1 cellular context compared by ENCODE assay signal in genomic region chr3:47475570-47476329, GRCh38.
TF ChIP-seq lines count a peak whose summit lies in the region.

TSS of gene SCAP (minus strand) at chr3:47475941. CDS start at chr3:47442993, 32,948 bp downstream.

TF ChIP-seq in K562, 482 proteins besides CTCF, POLR2A, EP300 and RAD21 (continued from another document and continues in another):
- TF ChIP-seq, protein P1, sequence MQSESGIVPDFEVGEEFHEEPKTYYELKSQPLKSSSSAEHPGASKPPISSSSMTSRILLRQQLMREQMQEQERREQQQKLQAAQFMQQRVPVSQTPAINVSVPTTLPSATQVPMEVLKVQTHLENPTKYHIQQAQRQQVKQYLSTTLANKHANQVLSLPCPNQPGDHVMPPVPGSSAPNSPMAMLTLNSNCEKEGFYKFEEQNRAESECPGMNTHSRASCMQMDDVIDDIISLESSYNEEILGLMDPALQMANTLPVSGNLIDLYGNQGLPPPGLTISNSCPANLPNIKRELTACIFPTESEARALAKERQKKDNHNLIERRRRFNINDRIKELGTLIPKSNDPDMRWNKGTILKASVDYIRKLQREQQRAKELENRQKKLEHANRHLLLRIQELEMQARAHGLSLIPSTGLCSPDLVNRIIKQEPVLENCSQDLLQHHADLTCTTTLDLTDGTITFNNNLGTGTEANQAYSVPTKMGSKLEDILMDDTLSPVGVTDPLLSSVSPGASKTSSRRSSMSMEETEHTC (IDR thresholded peaks at IDR 0.05): peak; percentile 79; the same call in 1 of the 2 replicates
- no peak for TF ChIP-seq ZSCAN32 (CRISPR knock-in tag; IDR thresholded peaks at IDR 0.05)
- TF ChIP-seq ILF3 (IDR thresholded peaks at IDR 0.05; ENCODE audit: borderline replicate concordance): no peak
- TF ChIP-seq PKNOX1 (IDR thresholded peaks at IDR 0.05): no peak
- 0 out of 4 replicates have a peak, but pooled peaks of 1 of the 2 experiments have one; percentile 46 for TF ChIP-seq BCLAF1 (IDR thresholded peaks at IDR 0.05; ENCODE audit: borderline replicate concordance in 1 of 2, control insufficient read depth in 1 of 2, low read depth in 2 of 2, low read length in 1 of 2)
- no peak for TF ChIP-seq MYNN (IDR thresholded peaks at IDR 0.05)
- no peak for TF ChIP-seq MYNN (CRISPR knock-in tag; IDR thresholded peaks at IDR 0.05)
- TF ChIP-seq ZNF644 (tag; IDR thresholded peaks at IDR 0.05; ENCODE audit: low read depth): 0 out of 2 replicates have a peak, but pooled peaks have one; percentile 52
- peak; percentile 75; the same call in 1 of the 2 replicates for TF ChIP-seq PHB (CRISPR knock-in tag; IDR thresholded peaks at IDR 0.05)
- TF ChIP-seq PML (IDR thresholded peaks at IDR 0.05; ENCODE audit: low read length): peak; percentile 26; the same call in 1 of the 2 replicates
- TF ChIP-seq NFE2 (IDR thresholded peaks at IDR 0.05; ENCODE audit: low read depth): no peak
- TF ChIP-seq ZNF583 (CRISPR knock-in tag; IDR thresholded peaks at IDR 0.05): no peak
- TF ChIP-seq NR2C1 (IDR thresholded peaks at IDR 0.05): no peak
- peak; percentile 100 for TF ChIP-seq NR2C1 (tag; IDR thresholded peaks at IDR 0.05)
- TF ChIP-seq FOXJ3 (CRISPR knock-in tag; IDR thresholded peaks at IDR 0.05): no peak
- TF ChIP-seq NFXL1 (CRISPR knock-in tag; IDR thresholded peaks at IDR 0.05): no peak
- no peak for TF ChIP-seq MED1 (CRISPR knock-in tag; IDR thresholded peaks at IDR 0.05; ENCODE audit: borderline replicate concordance)
- TF ChIP-seq SRSF3 (IDR thresholded peaks at IDR 0.05; ENCODE audit: insufficient read depth, low read length): no peak
- peak; percentile 34 for TF ChIP-seq PRPF4 (IDR thresholded peaks at IDR 0.05; ENCODE audit: insufficient read depth, low read depth, low read length, poor library complexity, severe bottlenecking)
- TF ChIP-seq, protein P2, sequence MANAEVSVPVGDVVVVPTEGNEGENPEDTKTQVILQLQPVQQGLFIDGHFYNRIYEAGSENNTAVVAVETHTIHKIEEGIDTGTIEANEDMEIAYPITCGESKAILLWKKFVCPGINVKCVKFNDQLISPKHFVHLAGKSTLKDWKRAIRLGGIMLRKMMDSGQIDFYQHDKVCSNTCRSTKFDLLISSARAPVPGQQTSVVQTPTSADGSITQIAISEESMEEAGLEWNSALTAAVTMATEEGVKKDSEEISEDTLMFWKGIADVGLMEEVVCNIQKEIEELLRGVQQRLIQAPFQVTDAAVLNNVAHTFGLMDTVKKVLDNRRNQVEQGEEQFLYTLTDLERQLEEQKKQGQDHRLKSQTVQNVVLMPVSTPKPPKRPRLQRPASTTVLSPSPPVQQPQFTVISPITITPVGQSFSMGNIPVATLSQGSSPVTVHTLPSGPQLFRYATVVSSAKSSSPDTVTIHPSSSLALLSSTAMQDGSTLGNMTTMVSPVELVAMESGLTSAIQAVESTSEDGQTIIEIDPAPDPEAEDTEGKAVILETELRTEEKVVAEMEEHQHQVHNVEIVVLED (CRISPR knock-in tag; IDR thresholded peaks at IDR 0.05): peak; percentile 98
- no peak for TF ChIP-seq MAFF (IDR thresholded peaks at IDR 0.05; ENCODE audit: low read length)
- TF ChIP-seq NCOA6 (IDR thresholded peaks at IDR 0.05): no peak
- no peak for TF ChIP-seq DACH1 (IDR thresholded peaks at IDR 0.05; ENCODE audit: partially characterized antibody)
- no peak for TF ChIP-seq STAG1 (CRISPR knock-in tag; IDR thresholded peaks at IDR 0.05; ENCODE audit: borderline replicate concordance)
- TF ChIP-seq ZC3H8 (IDR thresholded peaks at IDR 0.05): no peak
- peak; percentile 92 for TF ChIP-seq ETV1 (tag; conservative IDR thresholded peaks at IDR 0.05; ENCODE audit: low read depth)
- TF ChIP-seq MIER1 (IDR thresholded peaks at IDR 0.05; ENCODE audit: low read depth): no peak
- TF ChIP-seq ERF (CRISPR knock-in tag; IDR thresholded peaks at IDR 0.05): peak; percentile 61; the same call in 1 of the 2 replicates
- TF ChIP-seq, protein P3, sequence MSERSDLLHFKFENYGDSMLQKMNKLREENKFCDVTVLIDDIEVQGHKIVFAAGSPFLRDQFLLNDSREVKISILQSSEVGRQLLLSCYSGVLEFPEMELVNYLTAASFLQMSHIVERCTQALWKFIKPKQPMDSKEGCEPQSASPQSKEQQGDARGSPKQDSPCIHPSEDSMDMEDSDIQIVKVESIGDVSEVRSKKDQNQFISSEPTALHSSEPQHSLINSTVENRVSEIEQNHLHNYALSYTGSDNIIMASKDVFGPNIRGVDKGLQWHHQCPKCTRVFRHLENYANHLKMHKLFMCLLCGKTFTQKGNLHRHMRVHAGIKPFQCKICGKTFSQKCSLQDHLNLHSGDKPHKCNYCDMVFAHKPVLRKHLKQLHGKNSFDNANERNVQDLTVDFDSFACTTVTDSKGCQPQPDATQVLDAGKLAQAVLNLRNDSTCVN (CRISPR knock-in tag; IDR thresholded peaks at IDR 0.05): no peak
- TF ChIP-seq ZFX (CRISPR knock-in tag; IDR thresholded peaks at IDR 0.05): peak; percentile 97
- TF ChIP-seq ARID2 (IDR thresholded peaks at IDR 0.05): no peak
- TF ChIP-seq ZNF830 (CRISPR knock-in tag; IDR thresholded peaks at IDR 0.05): no peak
- TF ChIP-seq GTF2A2 (tag; IDR thresholded peaks at IDR 0.05): 0 out of 2 replicates have a peak, but pooled peaks have one; percentile 23
- TF ChIP-seq, protein P4, sequence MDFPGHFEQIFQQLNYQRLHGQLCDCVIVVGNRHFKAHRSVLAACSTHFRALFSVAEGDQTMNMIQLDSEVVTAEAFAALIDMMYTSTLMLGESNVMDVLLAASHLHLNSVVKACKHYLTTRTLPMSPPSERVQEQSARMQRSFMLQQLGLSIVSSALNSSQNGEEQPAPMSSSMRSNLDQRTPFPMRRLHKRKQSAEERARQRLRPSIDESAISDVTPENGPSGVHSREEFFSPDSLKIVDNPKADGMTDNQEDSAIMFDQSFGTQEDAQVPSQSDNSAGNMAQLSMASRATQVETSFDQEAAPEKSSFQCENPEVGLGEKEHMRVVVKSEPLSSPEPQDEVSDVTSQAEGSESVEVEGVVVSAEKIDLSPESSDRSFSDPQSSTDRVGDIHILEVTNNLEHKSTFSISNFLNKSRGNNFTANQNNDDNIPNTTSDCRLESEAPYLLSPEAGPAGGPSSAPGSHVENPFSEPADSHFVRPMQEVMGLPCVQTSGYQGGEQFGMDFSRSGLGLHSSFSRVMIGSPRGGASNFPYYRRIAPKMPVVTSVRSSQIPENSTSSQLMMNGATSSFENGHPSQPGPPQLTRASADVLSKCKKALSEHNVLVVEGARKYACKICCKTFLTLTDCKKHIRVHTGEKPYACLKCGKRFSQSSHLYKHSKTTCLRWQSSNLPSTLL (IDR thresholded peaks at IDR 0.05): no peak
- TF ChIP-seq PHF8 (IDR thresholded peaks at IDR 0.05; ENCODE audit: borderline replicate concordance, low read length): peak; percentile 94
- peak; percentile 84 for TF ChIP-seq E2F1 (CRISPR knock-in tag; IDR thresholded peaks at IDR 0.05)
- no peak; the same call in none of the 2 replicates for TF ChIP-seq FOXP1 (CRISPR knock-in tag; IDR thresholded peaks at IDR 0.05)
- peak; percentile 74 for TF ChIP-seq TBP (optimal IDR thresholded peaks at IDR 0.05; ENCODE audit: low read depth, low read length)
- no peak for TF ChIP-seq ZNF780A (CRISPR knock-in tag; IDR thresholded peaks at IDR 0.05)
- no peak for TF ChIP-seq MEF2A (IDR thresholded peaks at IDR 0.05; ENCODE audit: control insufficient read depth, low read depth, low read length)
- TF ChIP-seq, protein P5, sequence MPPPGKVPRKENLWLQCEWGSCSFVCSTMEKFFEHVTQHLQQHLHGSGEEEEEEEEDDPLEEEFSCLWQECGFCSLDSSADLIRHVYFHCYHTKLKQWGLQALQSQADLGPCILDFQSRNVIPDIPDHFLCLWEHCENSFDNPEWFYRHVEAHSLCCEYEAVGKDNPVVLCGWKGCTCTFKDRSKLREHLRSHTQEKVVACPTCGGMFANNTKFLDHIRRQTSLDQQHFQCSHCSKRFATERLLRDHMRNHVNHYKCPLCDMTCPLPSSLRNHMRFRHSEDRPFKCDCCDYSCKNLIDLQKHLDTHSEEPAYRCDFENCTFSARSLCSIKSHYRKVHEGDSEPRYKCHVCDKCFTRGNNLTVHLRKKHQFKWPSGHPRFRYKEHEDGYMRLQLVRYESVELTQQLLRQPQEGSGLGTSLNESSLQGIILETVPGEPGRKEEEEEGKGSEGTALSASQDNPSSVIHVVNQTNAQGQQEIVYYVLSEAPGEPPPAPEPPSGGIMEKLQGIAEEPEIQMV (tag; conservative IDR thresholded peaks at IDR 0.05; ENCODE audit: low read depth): no peak
- peak; percentile 55; the same call in 1 of the 2 replicates for TF ChIP-seq RAD51 (IDR thresholded peaks at IDR 0.05; ENCODE audit: borderline replicate concordance, low read depth)
- no peak for TF ChIP-seq HMGN3 (IDR thresholded peaks at IDR 0.05; ENCODE audit: borderline replicate concordance, extremely low read depth, insufficient read length, low read depth, low read length)
- TF ChIP-seq SRSF1 (IDR thresholded peaks at IDR 0.05; ENCODE audit: low read depth, low read length): no peak
- TF ChIP-seq KLF1 (tag; IDR thresholded peaks at IDR 0.05): peak; percentile 86; the same call in 1 of the 2 replicates
- peak; percentile 33; the same call in 1 of the 2 replicates for TF ChIP-seq ARID1B (IDR thresholded peaks at IDR 0.05)
- no peak for TF ChIP-seq HMG20A (CRISPR knock-in tag; conservative IDR thresholded peaks at IDR 0.05)
- TF ChIP-seq ZNF639 (CRISPR knock-in tag; conservative IDR thresholded peaks at IDR 0.05 in 1 of 2, IDR thresholded peaks at IDR 0.05 in 1 of 2): peak in 1 of 2 experiments; percentile 100; a peak in 2 of 4 replicates
- no peak for TF ChIP-seq CREBBP (IDR thresholded peaks at IDR 0.05; ENCODE audit: low read depth, low read length)
- no peak for TF ChIP-seq THAP7 (CRISPR knock-in tag; IDR thresholded peaks at IDR 0.05)
- peak; percentile 44; the same call in 1 of the 2 replicates for TF ChIP-seq RFX7 (CRISPR knock-in tag; IDR thresholded peaks at IDR 0.05)
- TF ChIP-seq TARDBP (IDR thresholded peaks at IDR 0.05): peak; percentile 49
- TF ChIP-seq CCAR2 (IDR thresholded peaks at IDR 0.05; ENCODE audit: low read depth, low read length): no peak
- no peak for TF ChIP-seq SNIP1 (IDR thresholded peaks at IDR 0.05; ENCODE audit: low read depth)
- no peak for TF ChIP-seq NCOR1 (IDR thresholded peaks at IDR 0.05)
- no peak for TF ChIP-seq CHD4 (IDR thresholded peaks at IDR 0.05; ENCODE audit: insufficient read depth, insufficient replicate concordance, low read depth, low read length, poor library complexity, severe bottlenecking)
